ENCODE assay signal across 10 cellular contexts in genomic region chr19:15479391-15480345, GRCh38. TPM values are rescaled to one million over a fixed set of nuclear protein-coding genes. Genes with fewer than 3 reads are reported as not detected.
DNase-seq lines count a peak whose midpoint lies in the region; ATAC-seq and TF ChIP-seq lines count a peak whose summit lies in the region.
"Had no signal": no experiment of that assay in that cellular context is flagged by ENCODE, and none has a peak within 500 bp of the region (broad histone marks: within the 10 kb centered on the region; RNA-seq: fewer than 3 reads in every experiment).

PGLYRP2 (minus strand) TSS chr19:15479501; CDS start chr19:15479371, 130 bp downstream.

- no peaks in the 10 kb centered on the region for H3K27me3 Mint-ChIP-seq in activated CD4-positive, alpha-beta T cell treated with anti-CD3 and anti-CD28 coated beads, Interleukin-2, amount 10 ng/mL, durations not matched to agents 7 days and 5 days

- CTCF ChIA-PET in activated CD4-positive, alpha-beta T cell treated with anti-CD3 and anti-CD28 coated beads, Interleukin-2, amount 10 ng/mL, durations not matched to agents 7 days and 5 days (lab: Charles Lee), result interaction anchor here (0.6 to 1.9 kb wide), 5 partner anchors 8 to 200 kb away, joined by 3 to 8 read pairs (median 3); no protein-coding TSS in a partner anchor

- H3K27ac ChIP-seq in thyroid gland (peak within 1 kb of the TSS; percentile 51 to 66 (median 58)), brain microvascular endothelial cell (no peak within 1 kb of the TSS)

- ATAC-seq in left ventricle myocardium superior, result peak; percentile 82

- peaks cover 3% of the 10 kb centered on the region for H3K36me3 Mint-ChIP-seq in activated CD4-positive, alpha-beta T cell treated with anti-CD3 and anti-CD28 coated beads, Interleukin-2, amount 10 ng/mL, durations not matched to agents 7 days and 5 days (ENCODE audit: low read depth)

- TF ChIP-seq CTCF in thyroid gland (IDR thresholded peaks at IDR 0.05) (peak in 5 of 6 experiments; percentile 47 to 76 (median 69)), brain microvascular endothelial cell (IDR thresholded peaks at IDR 0.05; ENCODE audit: low read depth, low read length, missing control alignments) (no peak)

- TF ChIP-seq POLR2A in thyroid gland (IDR thresholded peaks at IDR 0.05), result no peak

- H3K27me3 ChIP-seq in thyroid gland (no peaks in the 10 kb centered on the region), brain microvascular endothelial cell (replicated peaks) (no peaks in the 10 kb centered on the region)

- WGBS in thyroid gland, 2 donors, result 38 to 50% methylated on average over 4 to 11 of the region's 16 CpGs

- H3K36me3 ChIP-seq in thyroid gland (no peaks in the 10 kb centered on the region), brain microvascular endothelial cell (replicated peaks) (no peaks in the 10 kb centered on the region)

- H3K4me1 Mint-ChIP-seq in activated CD4-positive, alpha-beta T cell treated with anti-CD3 and anti-CD28 coated beads, Interleukin-2, amount 10 ng/mL, durations not matched to agents 7 days and 5 days, result peaks cover 35% of the 10 kb centered on the region

- no peaks in the 10 kb centered on the region for H3K9me3 ChIP-seq in thyroid gland

- POLR2A ChIA-PET in activated CD4-positive, alpha-beta T cell treated with anti-CD3 and anti-CD28 coated beads, Interleukin-2, amount 10 ng/mL, durations not matched to agents 7 days and 5 days (lab: Charles Lee), result interaction anchor here (1.0 kb wide), 1 partner anchor 16 kb away, joined by 3 read pairs; no protein-coding TSS in a partner anchor

- no peaks in the 10 kb centered on the region for H3K9me3 Mint-ChIP-seq in activated CD4-positive, alpha-beta T cell treated with anti-CD3 and anti-CD28 coated beads, Interleukin-2, amount 10 ng/mL, durations not matched to agents 7 days and 5 days

- no peak within 1 kb of the TSS for H3K4me3 ChIP-seq in thyroid gland (replicated peaks in 1 of 3)
- H3K4me3 ChIP-seq in brain microvascular endothelial cell (ENCODE audit: low read depth, low read length), result no peak within 1 kb of the TSS

- peak within 1 kb of the TSS; percentile 48 for H3K27ac Mint-ChIP-seq in activated CD4-positive, alpha-beta T cell treated with anti-CD3 and anti-CD28 coated beads, Interleukin-2, amount 10 ng/mL, durations not matched to agents 7 days and 5 days

- DNase-seq in activated CD4-positive, alpha-beta T cell treated with anti-CD3 and anti-CD28 coated beads, Interleukin-2, amount 10 ng/mL, durations not matched to agents 7 days and 5 days, result no peak
- DNase-seq in activated CD4-positive, alpha-beta T cell treated with anti-CD3 and anti-CD28 coated beads for 4 hours, result no peak
- DNase-seq in SK-MEL-5 (ENCODE audit: low read depth, low spot score) (peak; percentile 14), left ventricle myocardium superior (no peak), thyroid gland (peak; percentile 90 to 92), NCI-H510A treated with DMSO at 0.1 percent for 48 hours (lab: John Stamatoyannopoulos, UW) (no peak), brain microvascular endothelial cell (no peak), epidermal melanocyte (ENCODE audit: insufficient read length, low spot score) (no peak)
- DNase-seq: NCI-H187 treated with DMSO at 0.1 percent for 48 hours had no signal

- H3K4me3 Mint-ChIP-seq in activated CD4-positive, alpha-beta T cell treated with anti-CD3 and anti-CD28 coated beads, Interleukin-2, amount 10 ng/mL, durations not matched to agents 7 days and 5 days, result no peak within 1 kb of the TSS

- in situ Hi-C loops in SK-MEL-5 (cut with HindIII; ENCODE audit: low pct_unique_long_range_greater_than_20kb, low sequenced_read_pairs), result no loop called here
- in situ Hi-C loops in brain microvascular endothelial cell (cut with HindIII; ENCODE audit: low pct_ligation_motif_present, low sequenced_read_pairs), result no loop called here

- intact Hi-C loops in left ventricle myocardium superior (cut with micrococcal nuclease), result no loop called here
- intact Hi-C loops in thyroid gland (cut with DNase I), result no loop called here

- peaks cover 3 to 13% of the 10 kb centered on the region in 2 donors for H3K4me1 ChIP-seq in thyroid gland

RNA-seq across cellular contexts. Expression of gene PGLYRP2, which starts in this region (rescaled TPM):
- total RNA-seq in activated CD4-positive, alpha-beta T cell treated with anti-CD3 and anti-CD28 coated beads, Interleukin-2, amount 10 ng/mL, durations not matched to agents 7 days and 5 days, result under 1 TPM in 1 of 2 experiments, not detected in 1; 0.08 TPM
- total RNA-seq in SK-MEL-5 (2014; rRNA removed; shearing (Covaris generic)), result not detected in 2 replicates
- polyA plus RNA-seq in SK-MEL-5 (2015; cell fraction: cytosol; rRNA removed), result not detected in 2 replicates
- not detected in 2 replicates for polyA plus RNA-seq in SK-MEL-5 (2015; cell fraction: nucleus; rRNA removed)
- total RNA-seq in left ventricle myocardium superior, result not detected
- total RNA-seq in thyroid gland, result not detected
- total RNA-seq: H1 had no signal
- polyA plus RNA-seq: H1 had no signal

Comparison
In these comparisons a context has a peak if more than half of its experiments do, and no peak if none do; other contexts are left out.
1. Peak in DNase-seq in SK-MEL-5; RNA of the gene not detected or under 1 TPM.
2. Peak in ATAC-seq in left ventricle myocardium superior; RNA of the gene not detected or under 1 TPM.
3. Peak in DNase-seq and H3K27ac ChIP-seq in thyroid gland; RNA of the gene not detected or under 1 TPM.